In genomic region chr2:84906900-84907714, GRCh38 we compare ENCODE assay signal across 1 cellular context.
TF ChIP-seq lines count a peak whose summit lies in the region.

No MANE protein-coding gene starts in this region.

TF ChIP-seq in endothelial cell of umbilical vein, 7 proteins besides CTCF, POLR2A, EP300 and RAD21:
- TF ChIP-seq EZH2 (IDR thresholded peaks at IDR 0.05; ENCODE audit: borderline replicate concordance, low read depth, low read length, severe bottlenecking) (no peak), JUN (IDR thresholded peaks at IDR 0.05; ENCODE audit: borderline replicate concordance, insufficient read depth, insufficient read length, low read depth) (peak; percentile 20), MYC (IDR thresholded peaks at IDR 0.05; ENCODE audit: low read depth, low read length) (no peak), FOS (IDR thresholded peaks at IDR 0.05; ENCODE audit: borderline replicate concordance, insufficient read depth, low read length) (no peak), GATA2 (IDR thresholded peaks at IDR 0.05; ENCODE audit: insufficient read depth, insufficient read length, low read depth, low read length) (no peak), POLR2AphosphoS5 (IDR thresholded peaks at IDR 0.05; ENCODE audit: insufficient read depth, low read depth, low read length) (peak; percentile 95), MAX (IDR thresholded peaks at IDR 0.05; ENCODE audit: insufficient read depth, insufficient read length) (no peak)
